ENCODE assay signal across 19 cellular contexts in genomic region chr10:113241966-113242365, GRCh38.
A peak's percentile ranks its signal among the peaks of the same experiment; 100 is the strongest.
DNase-seq lines count a peak whose midpoint lies in the region; ATAC-seq and TF ChIP-seq lines count a peak whose summit lies in the region.
"Had no signal": no experiment of that assay in that cellular context is flagged by ENCODE, and none has a peak within 500 bp of the region (broad histone marks: within the 10 kb centered on the region; RNA-seq: fewer than 3 reads in every experiment).

No MANE protein-coding gene starts in this region.

- H3K9me3 ChIP-seq in BLaER1 (peaks cover 5% of the 10 kb centered on the region), DND-41 (ENCODE audit: insufficient read depth, low read length, severe bottlenecking) (no peaks in the 10 kb centered on the region), Loucy (ENCODE audit: insufficient read depth, low read depth, low read length) (no peaks in the 10 kb centered on the region), neural progenitor cell (ENCODE audit: low read depth) (no peaks in the 10 kb centered on the region), Karpas-422 (ENCODE audit: low read length) (no peaks in the 10 kb centered on the region)
- H3K9me3 ChIP-seq: A549, Caco-2 had no signal

- H3K9me2 ChIP-seq in Loucy (replicated peaks; ENCODE audit: low read depth, low read length) (no peaks in the 10 kb centered on the region), Karpas-422 (replicated peaks; ENCODE audit: insufficient read depth, low read length) (no peaks in the 10 kb centered on the region)

- H3K27ac ChIP-seq in BLaER1 (peak overlapping the region; percentile 79), DND-41 (ENCODE audit: low read length) (no peak overlapping the region), neural progenitor cell (no peak overlapping the region), Karpas-422 (ENCODE audit: low read length) (no peak overlapping the region)
- H3K27ac ChIP-seq: 22Rv1, A549, C4-2B had no signal

- H2AFZ ChIP-seq in DND-41 (ENCODE audit: low read depth, low read length) = no peak overlapping the region
- H2AFZ ChIP-seq in Loucy (ENCODE audit: low read length) = no peak overlapping the region
- H2AFZ ChIP-seq in neural progenitor cell (replicated peaks) = no peak overlapping the region
- H2AFZ ChIP-seq in Karpas-422 (ENCODE audit: low read length) = no peak overlapping the region

- peaks cover 12% of the 10 kb centered on the region for H3K27me3 Mint-ChIP-seq in neural progenitor cell (ENCODE audit: insufficient read depth, low read depth)

- H3F3A ChIP-seq in Loucy (ENCODE audit: low read depth) (no peaks in the 10 kb centered on the region), neural progenitor cell (ENCODE audit: low read depth) (no peaks in the 10 kb centered on the region)

- H3K27ac Mint-ChIP-seq in neural progenitor cell = peak overlapping the region; percentile 14
- H3K27ac Mint-ChIP-seq: B cell; CD4-positive, alpha-beta T cell; CD8-positive, alpha-beta T cell had no signal

- H3K27me3 ChIP-seq in BLaER1 (no peaks in the 10 kb centered on the region), DND-41 (ENCODE audit: insufficient read depth, low read length, poor library complexity) (no peaks in the 10 kb centered on the region), Loucy (ENCODE audit: insufficient read depth, low read length, poor library complexity, severe bottlenecking) (no peaks in the 10 kb centered on the region), neural progenitor cell (no peaks in the 10 kb centered on the region), Karpas-422 (ENCODE audit: low read length) (no peaks in the 10 kb centered on the region)

- peak; percentile 53 for DNase-seq in DND-41
- no peak for DNase-seq in neural progenitor cell (ENCODE audit: low spot score)
- no peak for DNase-seq in NCI-H1930 (lab: John Stamatoyannopoulos, UW)
- no peak for DNase-seq in Karpas-422
- DNase-seq: AML-193; Caco-2; Calu3; CD4-positive, alpha-beta T cell; CD8-positive, alpha-beta T cell; DMS79 treated with DMSO at 0.1 percent for 48 hours; EL had no signal

- H3K4me3 ChIP-seq in BLaER1 = peak overlapping the region; percentile 34; the same call in 1 of the 2 replicates
- no peak overlapping the region for H3K4me3 ChIP-seq in DND-41 (ENCODE audit: low read depth in 1 of 2, low read length in 2 of 2)
- no peak overlapping the region for H3K4me3 ChIP-seq in Loucy (ENCODE audit: low read length, poor library complexity, severe bottlenecking)
- no peak overlapping the region for H3K4me3 ChIP-seq in neural progenitor cell
- no peak overlapping the region for H3K4me3 ChIP-seq in Karpas-422 (ENCODE audit: low read length)
- H3K4me3 ChIP-seq: A549, GM12878 had no signal

- H3K4me2 ChIP-seq in BLaER1 (peak overlapping the region; percentile 78), DND-41 (ENCODE audit: insufficient read depth, low read length) (no peak overlapping the region), Loucy (ENCODE audit: low read depth, low read length, poor library complexity, severe bottlenecking) (peak overlapping the region; percentile 24), neural progenitor cell (no peak overlapping the region), Karpas-422 (ENCODE audit: low read depth, low read length, poor library complexity, severe bottlenecking) (no peak overlapping the region)
- H3K4me2 ChIP-seq: A549 had no signal

- H3K4me1 ChIP-seq in BLaER1 (peaks cover 67% of the 10 kb centered on the region), DND-41 (ENCODE audit: insufficient read depth, low read length) (peaks cover 9% of the 10 kb centered on the region), Loucy (ENCODE audit: insufficient read depth, low read length, poor library complexity, severe bottlenecking) (no peaks in the 10 kb centered on the region), neural progenitor cell (no peaks in the 10 kb centered on the region), Karpas-422 (ENCODE audit: low read length) (no peaks in the 10 kb centered on the region)
- H3K4me1 ChIP-seq: A549, Caco-2 had no signal

- no peak for TF ChIP-seq CTCF in DND-41 (IDR thresholded peaks at IDR 0.05; ENCODE audit: borderline replicate concordance, extremely low read depth, low read length, poor library complexity, severe bottlenecking)
- TF ChIP-seq CTCF in Loucy (conservative IDR thresholded peaks at IDR 0.05; ENCODE audit: low read length) = no peak
- no peak for TF ChIP-seq CTCF in neural progenitor cell (IDR thresholded peaks at IDR 0.05)

- H3K36me3 Mint-ChIP-seq in neural progenitor cell = no peaks in the 10 kb centered on the region
- H3K36me3 Mint-ChIP-seq: CD8-positive, alpha-beta T cell had no signal

- ATAC-seq in DND-41 (ENCODE audit: insufficient read depth, low read depth) (peak; percentile 95), HG03520 (IDR thresholded peaks at IDR 0.05; ENCODE audit: unreplicated experiment) (no peak)
- ATAC-seq: A549; CD8-positive, alpha-beta T cell; GM12878 had no signal

- H3K4me1 Mint-ChIP-seq in neural progenitor cell = peaks cover 40% of the 10 kb centered on the region
- H3K4me1 Mint-ChIP-seq: B cell had no signal

- peaks cover 3% of the 10 kb centered on the region for H3K9me3 Mint-ChIP-seq in neural progenitor cell
- H3K9me3 Mint-ChIP-seq: CD4-positive, alpha-beta T cell; CD8-positive, alpha-beta T cell had no signal

- H3K36me3 ChIP-seq in BLaER1 (no peaks in the 10 kb centered on the region), DND-41 (ENCODE audit: insufficient read depth, low read length) (no peaks in the 10 kb centered on the region), Loucy (ENCODE audit: insufficient read depth, low read length) (no peaks in the 10 kb centered on the region), neural progenitor cell (no peaks in the 10 kb centered on the region), Karpas-422 (ENCODE audit: insufficient read depth, low read length) (no peaks in the 10 kb centered on the region)

- H3K9ac ChIP-seq in BLaER1 (peak overlapping the region; percentile 20; the same call in 1 of the 2 replicates), DND-41 (ENCODE audit: low read depth, low read length) (no peak overlapping the region), Loucy (ENCODE audit: low read depth, low read length, poor library complexity, severe bottlenecking) (no peak overlapping the region), neural progenitor cell (no peak overlapping the region), Karpas-422 (ENCODE audit: low read length) (no peak overlapping the region)

- no peaks in the 10 kb centered on the region for H4K20me1 ChIP-seq in BLaER1
- H4K20me1 ChIP-seq in DND-41 (ENCODE audit: insufficient read depth, low read length) = no peaks in the 10 kb centered on the region
- H4K20me1 ChIP-seq in Loucy (ENCODE audit: insufficient read depth, low read length, poor library complexity, severe bottlenecking) = no peaks in the 10 kb centered on the region
- H4K20me1 ChIP-seq in neural progenitor cell (ENCODE audit: low read depth) = no peaks in the 10 kb centered on the region
- no peaks in the 10 kb centered on the region for H4K20me1 ChIP-seq in Karpas-422 (ENCODE audit: insufficient read depth, low read depth, low read length)

- H3K4me3 Mint-ChIP-seq in neural progenitor cell = no peak overlapping the region
- H3K4me3 Mint-ChIP-seq: B cell; CD4-positive, alpha-beta T cell; CD8-positive, alpha-beta T cell had no signal

- no peaks in the 10 kb centered on the region for H3K79me2 ChIP-seq in DND-41 (ENCODE audit: insufficient read depth, low read length)
- H3K79me2 ChIP-seq in Loucy (ENCODE audit: insufficient read depth, low read length) = no peaks in the 10 kb centered on the region
- no peaks in the 10 kb centered on the region for H3K79me2 ChIP-seq in neural progenitor cell (ENCODE audit: low read depth)
- no peaks in the 10 kb centered on the region for H3K79me2 ChIP-seq in Karpas-422 (ENCODE audit: low read length)

Comparison
In these comparisons a context has a peak if more than half of its experiments do, and no peak if none do; other contexts are left out.
1. H3K4me2 ChIP-seq: peak in BLaER1 (single experiment) and Loucy (single experiment); none in DND-41 (single experiment), neural progenitor cell (single experiment) and Karpas-422 (single experiment).